9 cellular contexts compared by ENCODE assay signal in the genomic region with DNA sequence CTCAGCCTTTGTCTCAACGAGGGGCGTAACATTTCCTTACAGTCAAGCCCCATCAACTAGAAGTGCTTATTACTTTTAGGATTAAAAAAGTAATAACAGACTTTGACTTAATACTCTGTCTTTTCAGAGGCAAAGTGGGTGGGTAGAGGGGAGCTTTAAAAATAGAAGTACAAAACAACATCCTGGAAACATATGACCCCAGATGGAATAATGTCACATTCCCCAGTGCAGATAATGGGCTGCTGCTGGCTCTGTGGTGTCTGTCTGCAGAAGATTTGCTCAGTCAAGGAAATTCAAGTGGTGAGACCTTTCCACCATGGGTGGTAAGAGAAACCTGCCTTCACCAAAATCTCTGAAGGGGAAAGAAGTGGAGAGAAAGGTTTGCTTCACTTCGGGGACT. TPM values are rescaled to one million over a fixed set of nuclear protein-coding genes. Genes with fewer than 3 reads are reported as not detected.
DNase-seq lines count a peak whose midpoint lies in the region; ATAC-seq and TF ChIP-seq lines count a peak whose summit lies in the region.
"Had no signal": no experiment of that assay in that cellular context is flagged by ENCODE, and none has a peak within 500 bp of the region (broad histone marks: within the 10 kb centered on the region; RNA-seq: fewer than 3 reads in every experiment).

No MANE protein-coding gene starts in this region.

- no peaks in the 10 kb centered on the region; the same call in 1 of the 2 replicates for H3K36me3 ChIP-seq in SJCRH30
- peaks cover 22 to 34% (median 31%) of the 10 kb centered on the region in 4 donors for H3K36me3 ChIP-seq in stomach

- H3K9me3 ChIP-seq in SJCRH30 (replicated peaks) (no peaks in the 10 kb centered on the region), stomach (no peaks in the 10 kb centered on the region)

- WGBS in stomach, 5 donors, result 31 to 49% (median 37%) methylated on average over 3 of the region's 3 CpGs

- TF ChIP-seq POLR2A in stomach (IDR thresholded peaks at IDR 0.05), result no peak

- H3K27ac ChIP-seq in SJCRH30, result peak overlapping the region; percentile 90
- H3K27ac ChIP-seq in stomach, result peak overlapping the region; percentile 12 to 93 (median 90)

- no peak for TF ChIP-seq EP300 in stomach (IDR thresholded peaks at IDR 0.05)

- no peak for ATAC-seq in HG02759 (IDR thresholded peaks at IDR 0.05; ENCODE audit: unreplicated experiment)
- ATAC-seq in GM18907 (IDR thresholded peaks at IDR 0.05; ENCODE audit: unreplicated experiment), result no peak
- ATAC-seq in GM18519 (IDR thresholded peaks at IDR 0.05; ENCODE audit: low FRiP score, unreplicated experiment), result no peak

- H3K4me3 ChIP-seq in SJCRH30, result peak overlapping the region; percentile 27
- H3K4me3 ChIP-seq in choroid plexus epithelial cell (ENCODE audit: low read depth, low read length), result no peak overlapping the region
- no peak overlapping the region for H3K4me3 ChIP-seq in stomach

- TF ChIP-seq CTCF in choroid plexus epithelial cell (conservative IDR thresholded peaks at IDR 0.05; ENCODE audit: low read depth, low read length) (no peak), stomach (IDR thresholded peaks at IDR 0.05) (no peak)

- intact Hi-C loops in stomach (cut with DNase I; ENCODE audit: low total_unique reads), result no loop called here

- H3K27me3 ChIP-seq in SJCRH30 (no peaks in the 10 kb centered on the region), stomach (no peaks in the 10 kb centered on the region)

- H3K4me1 ChIP-seq in SJCRH30 (peaks cover 33% of the 10 kb centered on the region), stomach (peaks cover 53 to 64% (median 59%) of the 10 kb centered on the region in 4 donors)

- peak in 1 of 2 experiments; percentile 37 for DNase-seq in SJCRH30
- peak; percentile 89 for DNase-seq in choroid plexus epithelial cell (ENCODE audit: low read depth)
- peak; percentile 23 to 82 for DNase-seq in lung microvascular endothelial cell (ENCODE audit: low read depth in 2 of 2)
- no peak for DNase-seq in stomach
- no peak for DNase-seq in NCI-H526 treated with DMSO at 0.1 percent for 48 hours (lab: John Stamatoyannopoulos, UW)
- DNase-seq: activated naive CD4-positive, alpha-beta T cell treated with anti-CD3 and anti-CD28 coated beads for 36 hours had no signal

RNA-seq across cellular contexts. Expression of a gene that starts 36.2 kb away (rescaled TPM):
- total RNA-seq in SJCRH30 (2014; rRNA removed; shearing (Covaris generic)), result 29.8 and 35.4 TPM in 2 replicates
- total RNA-seq in lung microvascular endothelial cell, result 26.6 and 32.5 TPM in 2 replicates
- 10 to 100 TPM in 4 of 5 donors, 1 to 10 TPM in 1; 5.5 to 71.2 (median 41.1) TPM for total RNA-seq in stomach
- polyA plus RNA-seq in stomach, result 10 to 100 TPM in 2 of 3 donors, 1 to 10 TPM in 1; 9.6 to 15.3 (median 13.3) TPM

Comparison
In these comparisons a context has a peak if more than half of its experiments do, and no peak if none do; other contexts are left out.
1. DNase-seq: peak in choroid plexus epithelial cell (single experiment) and lung microvascular endothelial cell (2 of 2); none in stomach (single experiment) and NCI-H526 treated with DMSO at 0.1 percent for 48 hours (single experiment).